Comparison of ENCODE assay signal across 26 cellular contexts in genomic region chr9:124001865-124002525, GRCh38. TPM values are rescaled to one million over a fixed set of nuclear protein-coding genes. Genes with fewer than 3 reads are reported as not detected.
"Had no signal": no experiment of that assay in that cellular context is flagged by ENCODE, and none has a peak within 500 bp of the region (broad histone marks: within the 10 kb centered on the region; RNA-seq: fewer than 3 reads in every experiment).

No MANE protein-coding gene starts in this region.

- H3K4me3 ChIP-seq: sigmoid colon, smooth muscle cell, testis, uterus had no signal

- H3K36me3 ChIP-seq: brain microvascular endothelial cell, sigmoid colon, uterus had no signal

- H3K9me3 ChIP-seq: sigmoid colon, testis, uterus had no signal

- H3K27ac Mint-ChIP-seq: activated CD8-positive, alpha-beta T cell treated with anti-CD3 and anti-CD28 coated beads, Interleukin-2, amount 10 ng/mL, durations not matched to agents 7 days and 5 days; activated naive CD4-positive, alpha-beta T cell treated with anti-CD3 and anti-CD28 coated beads, Interleukin-2, amount 50 U/mL, for 72 hours; activated T-helper 17 cell treated with anti-CD3 and anti-CD28 coated beads, Interleukin-2, amount 50 U/mL, for 72 hours; nephron progenitor cell; stimulated activated naive B cell treated with anti-CD40 and anti-IgM and Interleukin-4, amounts not matched to agents 10 μg/mL and 1 μg/mL and 100 μg/mL, for 72 hours; T-helper 2 cell treated with Interferon-gamma antibody and Interleukin-4, amounts not matched to agents 5 μg/mL and 100 μg/mL, for 36 hours had no signal

- H3K9me3 Mint-ChIP-seq: activated naive CD4-positive, alpha-beta T cell treated with anti-CD3 and anti-CD28 coated beads, Interleukin-2, amount 50 U/mL, for 72 hours; activated T-helper 17 cell treated with anti-CD3 and anti-CD28 coated beads, Interleukin-2, amount 50 U/mL, for 72 hours; nephron progenitor cell; T-helper 2 cell treated with Interferon-gamma antibody and Interleukin-4, amounts not matched to agents 5 μg/mL and 100 μg/mL, for 36 hours had no signal

- DNase-seq: activated CD4-positive, alpha-beta T cell treated with anti-CD3 and anti-CD28 coated beads for 1 hour; activated CD4-positive, alpha-beta T cell treated with anti-CD3 and anti-CD28 coated beads, Interleukin-2, amount 50 U/mL, for 1 hour; activated CD8-positive, alpha-beta T cell treated with anti-CD3 and anti-CD28 coated beads, Interleukin-2, amount 10 ng/mL, durations not matched to agents 7 days and 5 days; activated T-cell treated with anti-CD3 and anti-CD28 coated beads, Interleukin-2, amount 50 U/mL, for 1 hour; brain microvascular endothelial cell; caudate nucleus; dermis blood vessel endothelial cell; effector memory CD4-positive, alpha-beta T cell; foreskin melanocyte; hippocampal formation; midbrain; nephron progenitor cell; occipital lobe; sigmoid colon; stimulated activated CD4-positive, alpha-beta T cell treated with anti-CD3 and anti-CD28 coated beads, Interleukin-2, amount 100 ng/mL, for 48 hours; stimulated activated CD8-positive, alpha-beta memory T cell treated with anti-CD3 and anti-CD28 coated beads, Interleukin-4, amount 100 ng/mL, for 48 hours; stimulated activated naive B cell treated with anti-CD40 and anti-IgM and Interleukin-4, amounts not matched to agents 10 μg/mL and 1 μg/mL and 100 μg/mL, for 72 hours; testis; trophoblast cell; uterus had no signal

- ATAC-seq: activated CD8-positive, alpha-beta T cell treated with anti-CD3 and anti-CD28 coated beads, Interleukin-2, amount 10 ng/mL, durations not matched to agents 7 days and 5 days; activated naive CD4-positive, alpha-beta T cell treated with anti-CD3 and anti-CD28 coated beads, Interleukin-2, amount 50 U/mL, for 72 hours; activated T-helper 17 cell treated with anti-CD3 and anti-CD28 coated beads, Interleukin-2, amount 50 U/mL, for 72 hours; stimulated activated naive B cell treated with anti-CD40 and anti-IgM and Interleukin-4, amounts not matched to agents 10 μg/mL and 1 μg/mL and 100 μg/mL, for 72 hours had no signal

- H3K27ac ChIP-seq: brain microvascular endothelial cell, sigmoid colon, testis, uterus had no signal

- FAIRE-seq: TTC549 had no signal

- H3K4me3 Mint-ChIP-seq: activated CD8-positive, alpha-beta T cell treated with anti-CD3 and anti-CD28 coated beads, Interleukin-2, amount 10 ng/mL, durations not matched to agents 7 days and 5 days; activated T-helper 17 cell treated with anti-CD3 and anti-CD28 coated beads, Interleukin-2, amount 50 U/mL, for 72 hours; nephron progenitor cell; stimulated activated naive B cell treated with anti-CD40 and anti-IgM and Interleukin-4, amounts not matched to agents 10 μg/mL and 1 μg/mL and 100 μg/mL, for 72 hours; T-helper 2 cell treated with Interferon-gamma antibody and Interleukin-4, amounts not matched to agents 5 μg/mL and 100 μg/mL, for 36 hours had no signal

RNA-seq across cellular contexts. Expression of gene LHX2, which starts 9.6 kb away (rescaled TPM):
- total RNA-seq: activated CD8-positive, alpha-beta T cell treated with anti-CD3 and anti-CD28 coated beads, Interleukin-2, amount 10 ng/mL, durations not matched to agents 7 days and 5 days; activated naive CD4-positive, alpha-beta T cell treated with anti-CD3 and anti-CD28 coated beads, Interleukin-2, amount 50 U/mL, for 72 hours; activated T-helper 17 cell treated with anti-CD3 and anti-CD28 coated beads, Interleukin-2, amount 50 U/mL, for 72 hours; dermis blood vessel endothelial cell; smooth muscle cell had no signal
- polyA plus RNA-seq: esophagus, sigmoid colon, smooth muscle cell had no signal
